Comparison of ENCODE assay signal across 1 cellular context in the genomic region with DNA sequence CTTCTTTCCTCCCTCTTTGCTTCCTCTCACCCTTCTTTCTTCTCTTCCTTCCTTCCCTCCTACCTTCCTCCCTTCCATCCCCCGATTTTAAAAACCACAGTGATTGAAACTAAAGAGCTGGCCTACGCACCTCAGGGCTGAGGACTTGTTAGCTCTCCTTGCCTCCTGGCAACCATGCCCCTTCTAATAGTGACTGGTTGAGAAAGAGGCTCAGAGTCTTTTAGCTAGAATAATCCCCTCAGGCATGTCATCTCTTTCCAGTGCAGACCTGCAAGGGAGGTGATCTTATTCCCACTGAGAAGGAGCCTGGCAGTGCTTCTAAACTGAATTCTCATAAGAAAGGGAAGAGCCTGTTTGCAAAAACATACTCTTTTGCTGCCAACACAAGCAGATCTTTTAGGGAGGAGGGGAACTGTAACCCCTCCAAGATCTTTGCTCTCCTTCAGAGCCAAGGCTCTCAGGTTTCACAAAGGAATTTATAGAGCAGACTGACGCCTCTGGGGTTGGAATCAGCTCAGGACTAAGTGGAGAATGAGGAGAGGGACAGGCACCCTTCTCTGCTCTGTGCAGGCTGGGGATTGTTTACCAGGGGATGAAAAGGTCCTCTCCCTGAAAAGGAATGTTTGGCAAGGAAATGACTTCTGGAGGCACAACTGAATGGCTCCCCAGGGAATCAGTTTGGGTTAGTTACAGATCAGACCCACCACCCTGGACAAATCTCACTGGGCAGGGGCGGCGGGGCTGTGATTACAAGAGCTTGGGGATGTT.
TF ChIP-seq lines count a peak whose summit lies in the region.

No MANE protein-coding gene starts in this region.

TF ChIP-seq in SK-N-SH, 30 proteins besides CTCF, POLR2A, EP300 and RAD21 (continued from another document):
- peak; percentile 36; the same call in 1 of the 2 replicates for TF ChIP-seq FOSL2 (IDR thresholded peaks at IDR 0.05; ENCODE audit: borderline replicate concordance, low read depth)
- peak; percentile 9; the same call in 1 of the 2 replicates for TF ChIP-seq REST (IDR thresholded peaks at IDR 0.05; ENCODE audit: low read depth, low read length)
- TF ChIP-seq SMC3 (IDR thresholded peaks at IDR 0.05; ENCODE audit: low read depth, low read length) = no peak
- no peak for TF ChIP-seq YY1 (IDR thresholded peaks at IDR 0.05; ENCODE audit: low read depth)
- peak; percentile 80 for TF ChIP-seq RXRA (IDR thresholded peaks at IDR 0.05; ENCODE audit: borderline replicate concordance, low read depth)
- no peak for TF ChIP-seq RFX5 (IDR thresholded peaks at IDR 0.05; ENCODE audit: low read length)
- TF ChIP-seq FOXM1 (IDR thresholded peaks at IDR 0.05; ENCODE audit: low read depth) = peak; percentile 59; the same call in 1 of the 2 replicates
- TF ChIP-seq, protein P1, sequence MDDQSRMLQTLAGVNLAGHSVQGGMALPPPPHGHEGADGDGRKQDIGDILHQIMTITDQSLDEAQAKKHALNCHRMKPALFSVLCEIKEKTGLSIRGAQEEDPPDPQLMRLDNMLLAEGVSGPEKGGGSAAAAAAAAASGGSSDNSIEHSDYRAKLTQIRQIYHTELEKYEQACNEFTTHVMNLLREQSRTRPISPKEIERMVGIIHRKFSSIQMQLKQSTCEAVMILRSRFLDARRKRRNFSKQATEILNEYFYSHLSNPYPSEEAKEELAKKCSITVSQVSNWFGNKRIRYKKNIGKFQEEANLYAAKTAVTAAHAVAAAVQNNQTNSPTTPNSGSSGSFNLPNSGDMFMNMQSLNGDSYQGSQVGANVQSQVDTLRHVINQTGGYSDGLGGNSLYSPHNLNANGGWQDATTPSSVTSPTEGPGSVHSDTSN (IDR thresholded peaks at IDR 0.05) = peak; percentile 72
- TF ChIP-seq ZBTB33 (IDR thresholded peaks at IDR 0.05; ENCODE audit: borderline replicate concordance, low read depth) = peak; percentile 20; the same call in 1 of the 2 replicates
- TF ChIP-seq POLR2AphosphoS5 (IDR thresholded peaks at IDR 0.05; ENCODE audit: low read depth, low read length) = peak; percentile 81; the same call in 1 of the 2 replicates
- no peak for TF ChIP-seq IRF3 (IDR thresholded peaks at IDR 0.05; ENCODE audit: low read depth, low read length)
- no peak for TF ChIP-seq FOXJ3 (CRISPR knock-in tag; IDR thresholded peaks at IDR 0.05)
- TF ChIP-seq CHD2 (IDR thresholded peaks at IDR 0.05; ENCODE audit: low read length, partially characterized antibody) = no peak
- no peak for TF ChIP-seq NRF1 (IDR thresholded peaks at IDR 0.05; ENCODE audit: low read depth, low read length)
- peak; percentile 78 for TF ChIP-seq TCF12 (IDR thresholded peaks at IDR 0.05)
- TF ChIP-seq NFIC (IDR thresholded peaks at IDR 0.05; ENCODE audit: borderline replicate concordance) = peak; percentile 90
- TF ChIP-seq MXI1 (IDR thresholded peaks at IDR 0.05; ENCODE audit: low read depth, low read length) = no peak
- TF ChIP-seq SIN3A (IDR thresholded peaks at IDR 0.05; ENCODE audit: borderline replicate concordance, low read depth, low read length) = no peak
